Comparison of ENCODE assay signal across 12 cellular contexts in the genomic region with DNA sequence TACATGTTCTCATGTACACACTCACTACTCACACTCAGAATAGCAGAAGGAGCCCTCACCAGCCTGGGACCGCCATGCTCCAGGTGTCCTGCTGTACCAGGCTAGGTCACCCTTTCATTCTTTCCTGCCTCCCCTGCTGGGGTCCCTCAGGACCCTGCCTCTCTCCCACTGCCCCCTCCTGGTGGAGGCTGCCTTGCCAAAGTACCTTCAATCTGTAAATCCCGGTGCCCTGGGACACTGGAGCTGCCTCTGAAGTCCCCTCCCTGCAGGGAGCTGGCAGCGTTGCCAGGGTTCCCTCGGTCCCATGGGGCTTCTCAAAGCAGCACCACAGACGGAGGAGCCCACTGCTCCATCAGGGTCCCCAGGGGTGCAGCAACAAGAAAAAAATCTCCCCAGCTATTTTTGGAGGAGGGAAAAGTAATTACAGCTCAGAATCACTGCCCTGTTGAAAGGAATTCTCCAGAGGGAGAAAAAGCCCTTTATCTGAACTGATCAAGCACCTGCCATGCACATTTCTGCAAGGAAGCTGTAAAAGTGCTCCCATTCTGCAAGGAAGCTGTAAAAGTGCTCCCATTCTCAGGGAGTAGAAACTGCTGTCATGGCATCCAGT.
"Had no signal": no experiment of that assay in that cellular context is flagged by ENCODE, and none has a peak within 500 bp of the region (broad histone marks: within the 10 kb centered on the region; RNA-seq: fewer than 3 reads in every experiment).

No MANE protein-coding gene starts in this region.

- H3K4me3 ChIP-seq: ascending aorta, left ventricle myocardium inferior, pancreas, skin epidermis, stomach, uterus had no signal

- H3K9me3 ChIP-seq: ascending aorta, left ventricle myocardium inferior, pancreas, stomach, uterus had no signal

- H3K4me1 ChIP-seq: ascending aorta, foreskin keratinocyte, left ventricle myocardium inferior, pancreas, uterus had no signal

- ATAC-seq: activated CD4-positive, alpha-beta T cell treated with anti-CD3 and anti-CD28 coated beads for 36 hours; activated CD8-positive, alpha-beta T cell treated with anti-CD3 and anti-CD28 coated beads for 36 hours; activated T-cell treated with anti-CD3 and anti-CD28 coated beads, Interleukin-2, amount 50 U/mL, for 72 hours; foreskin keratinocyte; pancreas had no signal

- DNase-seq: activated CD4-positive, alpha-beta T cell treated with anti-CD3 and anti-CD28 coated beads for 36 hours; activated CD8-positive, alpha-beta memory T cell treated with anti-CD3 and anti-CD28 coated beads, Interleukin-2, amount 50 U/mL, for 4 hours; activated CD8-positive, alpha-beta T cell treated with anti-CD3 and anti-CD28 coated beads for 36 hours; activated naive CD4-positive, alpha-beta T cell; activated T-cell treated with anti-CD3 and anti-CD28 coated beads, Interleukin-2, amount 50 U/mL, for 72 hours; foreskin keratinocyte; left ventricle myocardium inferior; pancreas; stomach; uterus had no signal

- H3K36me3 ChIP-seq: ascending aorta, left ventricle myocardium inferior, pancreas, stomach, uterus had no signal
